Comparison of ENCODE assay signal across 10 cellular contexts in genomic region chr7:95420996-95421846, GRCh38. TPM values are rescaled to one million over a fixed set of nuclear protein-coding genes. Genes with fewer than 3 reads are reported as not detected.
DNase-seq lines count a peak whose midpoint lies in the region; ATAC-seq and TF ChIP-seq lines count a peak whose summit lies in the region.
"Had no signal": no experiment of that assay in that cellular context is flagged by ENCODE, and none has a peak within 500 bp of the region (broad histone marks: within the 10 kb centered on the region; RNA-seq: fewer than 3 reads in every experiment).

No MANE protein-coding gene starts in this region.

- no peak for TF ChIP-seq CTCF in activated CD8-positive, alpha-beta T cell treated with anti-CD3 and anti-CD28 coated beads for 36 hours (IDR thresholded peaks at IDR 0.05)

- H3K27ac Mint-ChIP-seq in activated CD8-positive, alpha-beta T cell treated with anti-CD3 and anti-CD28 coated beads for 36 hours = no peak overlapping the region

- no peak for ATAC-seq in activated CD8-positive, alpha-beta T cell treated with anti-CD3 and anti-CD28 coated beads for 36 hours

- CTCF ChIA-PET in activated CD8-positive, alpha-beta T cell treated with anti-CD3 and anti-CD28 coated beads for 36 hours (lab: Charles Lee) = no interaction called here

- no peaks in the 10 kb centered on the region for H3K9me3 Mint-ChIP-seq in activated CD8-positive, alpha-beta T cell treated with anti-CD3 and anti-CD28 coated beads for 36 hours

- H3K4me1 Mint-ChIP-seq in activated CD8-positive, alpha-beta T cell treated with anti-CD3 and anti-CD28 coated beads for 36 hours (ENCODE audit: low read depth) = no peaks in the 10 kb centered on the region

- DNase-seq in DMS 273 (lab: John Stamatoyannopoulos, UW; ENCODE audit: unreplicated experiment) (peak; percentile 31), DMS 273 treated with DMSO at 0.1 percent for 48 hours (lab: John Stamatoyannopoulos, UW) (no peak), NCI-H2227 treated with DMSO at 0.1 percent for 48 hours (lab: John Stamatoyannopoulos, UW) (peak; percentile 84), fibroblast of peridontal ligament (ENCODE audit: extremely low read depth) (peak; percentile 85), putamen (ENCODE audit: low spot score) (peak; percentile 58), cerebellar cortex (ENCODE audit: low spot score) (no peak)
- no peak for DNase-seq in activated effector memory CD4-positive, alpha-beta T cell treated with Interleukin-2 at 50 U/mL for 16 hours
- DNase-seq in activated CD8-positive, alpha-beta T cell treated with anti-CD3 and anti-CD28 coated beads for 36 hours = no peak
- DNase-seq: T1000 had no signal

- no peak overlapping the region for H3K4me3 Mint-ChIP-seq in activated CD8-positive, alpha-beta T cell treated with anti-CD3 and anti-CD28 coated beads for 36 hours

- intact Hi-C loops in activated CD8-positive, alpha-beta T cell treated with anti-CD3 and anti-CD28 coated beads for 36 hours (cut with micrococcal nuclease) = no loop called here

- POLR2A ChIA-PET in activated CD8-positive, alpha-beta T cell treated with anti-CD3 and anti-CD28 coated beads for 36 hours (lab: Charles Lee) = no interaction called here

- no peaks in the 10 kb centered on the region for H3K36me3 Mint-ChIP-seq in activated CD8-positive, alpha-beta T cell treated with anti-CD3 and anti-CD28 coated beads for 36 hours (ENCODE audit: low read depth)

- no peaks in the 10 kb centered on the region for H3K27me3 Mint-ChIP-seq in activated CD8-positive, alpha-beta T cell treated with anti-CD3 and anti-CD28 coated beads for 36 hours

RNA-seq across cellular contexts. Expression of gene PON2, which starts 13.6 kb away (rescaled TPM):
- 1 to 10 TPM; 3.5 to 3.7 TPM for total RNA-seq in activated CD8-positive, alpha-beta T cell treated with anti-CD3 and anti-CD28 coated beads for 36 hours

RNA-seq across cellular contexts. Expression of gene PON3, which starts 25.0 kb away (rescaled TPM):
- not detected for total RNA-seq in activated CD8-positive, alpha-beta T cell treated with anti-CD3 and anti-CD28 coated beads for 36 hours
- total RNA-seq: kidney epithelial cell had no signal

Comparison
In these comparisons a context has a peak if more than half of its experiments do, and no peak if none do; other contexts are left out.
1. DNase-seq: peak in DMS 273 (single experiment), NCI-H2227 treated with DMSO at 0.1 percent for 48 hours (single experiment), fibroblast of peridontal ligament (single experiment) and putamen (single experiment); none in DMS 273 treated with DMSO at 0.1 percent for 48 hours (single experiment), cerebellar cortex (single experiment), activated effector memory CD4-positive, alpha-beta T cell treated with Interleukin-2 at 50 U/mL for 16 hours (single experiment) and activated CD8-positive, alpha-beta T cell treated with anti-CD3 and anti-CD28 coated beads for 36 hours (single experiment).